In the genomic region with DNA sequence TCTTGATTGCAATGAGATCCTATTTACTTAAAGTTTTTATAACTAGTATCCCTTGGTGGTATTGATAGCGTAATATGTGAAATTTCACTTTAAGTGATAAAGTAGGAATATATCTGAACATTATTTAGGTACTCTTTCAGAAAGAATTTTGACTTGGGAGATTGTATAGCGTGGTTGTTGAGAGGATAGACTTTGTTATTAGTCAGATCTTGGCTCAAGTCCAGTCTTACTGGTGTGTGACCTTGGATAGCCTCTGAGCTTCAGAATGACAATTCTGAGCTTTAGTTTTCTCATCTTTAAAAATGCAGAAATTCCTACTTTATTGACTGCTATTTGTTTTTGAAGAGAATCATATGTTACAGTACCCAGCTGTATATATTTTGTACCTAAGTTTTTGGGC, we compare ENCODE assay signal across 9 cellular contexts. TPM values are rescaled to one million over a fixed set of nuclear protein-coding genes. Genes with fewer than 3 reads are reported as not detected.
A peak's percentile ranks its signal among the peaks of the same experiment; 100 is the strongest.
DNase-seq lines count a peak whose midpoint lies in the region; ATAC-seq and TF ChIP-seq lines count a peak whose summit lies in the region.
"Had no signal": no experiment of that assay in that cellular context is flagged by ENCODE, and none has a peak within 500 bp of the region (broad histone marks: within the 10 kb centered on the region; RNA-seq: fewer than 3 reads in every experiment).

No MANE protein-coding gene starts in this region.

- in situ Hi-C loops in IMR-90 (cut with MboI; ENCODE audit: low sequenced_read_pairs) = loop anchor here (25.0 kb wide), 1 partner anchor 536 kb away; no protein-coding TSS in a partner anchor

- H3K27me3 ChIP-seq in IMR-90 (ENCODE audit: control insufficient read depth, insufficient read depth, low read length) (no peaks in the 10 kb centered on the region), PC-9 (ENCODE audit: insufficient read depth, low read depth) (no peaks in the 10 kb centered on the region)

- H3K4me3 ChIP-seq in IMR-90 (ENCODE audit: insufficient read depth, low read depth, low read length) (no peak overlapping the region), PC-9 (no peak overlapping the region)

- H3K4me2 ChIP-seq in IMR-90 (ENCODE audit: low read depth, low read length) (peak overlapping the region; percentile 36; the same call in 1 of the 2 replicates), PC-9 (no peak overlapping the region)

- H3K36me3 ChIP-seq in IMR-90 (ENCODE audit: control insufficient read depth, insufficient read depth, low read length) = peaks cover 3% of the 10 kb centered on the region
- no peaks in the 10 kb centered on the region for H3K36me3 ChIP-seq in PC-9 (ENCODE audit: low read depth)

- no peak overlapping the region for H2BK20ac ChIP-seq in IMR-90 (ENCODE audit: low read depth, low read length)

- intact Hi-C loops in IMR-90 (cut with micrococcal nuclease) (no loop called here), PC-9 (cut with micrococcal nuclease; ENCODE audit: unreplicated experiment) (no loop called here)

- no peak overlapping the region for H3K23ac ChIP-seq in IMR-90 (ENCODE audit: low read depth, low read length)

- TF ChIP-seq CTCF in IMR-90 (conservative IDR thresholded peaks at IDR 0.05; ENCODE audit: low read depth, low read length) (no peak), chondrocyte (IDR thresholded peaks at IDR 0.05) (no peak), PC-9 (conservative IDR thresholded peaks at IDR 0.05) (no peak)

- H4K91ac ChIP-seq in IMR-90 (ENCODE audit: insufficient read depth, low read depth, low read length) = no peak overlapping the region

- dilution Hi-C loops in IMR-90 (cut with HindIII; ENCODE audit: low sequenced_read_pairs, unreplicated experiment) = no loop called here

- H2AFZ ChIP-seq in IMR-90 (replicated peaks; ENCODE audit: low read length, poor library complexity) (no peak overlapping the region), PC-9 (no peak overlapping the region)

- H3K79me1 ChIP-seq in IMR-90 (ENCODE audit: low read depth in 1 of 2, low read length in 2 of 2) = peaks cover 11 to 26% of the 10 kb centered on the region in 2 experiments

- H2BK15ac ChIP-seq in IMR-90 (ENCODE audit: low read depth, low read length) = no peak overlapping the region

- peak overlapping the region; percentile 57 for H3K27ac Mint-ChIP-seq in chondrocyte (ENCODE audit: unreplicated experiment)

- no peaks in the 10 kb centered on the region for H3K9me3 Mint-ChIP-seq in chondrocyte (ENCODE audit: low read depth)

- no peak overlapping the region for H4K8ac ChIP-seq in IMR-90 (ENCODE audit: low read depth in 2 of 2, low read length in 2 of 2)

- peak overlapping the region; percentile 84 for H2BK5ac ChIP-seq in IMR-90 (ENCODE audit: low read depth, low read length, poor library complexity, severe bottlenecking)

- H3K27me3 Mint-ChIP-seq in chondrocyte (ENCODE audit: low read depth) = no peaks in the 10 kb centered on the region

- H3K27ac ChIP-seq in IMR-90 (ENCODE audit: insufficient read depth, low read length) (no peak overlapping the region), PC-9 (no peak overlapping the region)
- H3K27ac ChIP-seq: VCaP had no signal

- no peak overlapping the region for H2AK9ac ChIP-seq in IMR-90 (replicated peaks; ENCODE audit: low read depth, low read length, poor library complexity)

- H3K36me3 Mint-ChIP-seq in chondrocyte (ENCODE audit: low read depth) = peaks cover 8% of the 10 kb centered on the region

- peaks cover 2% of the 10 kb centered on the region for H3K4me1 ChIP-seq in IMR-90 (ENCODE audit: control insufficient read depth, insufficient read depth, low read length)
- no peaks in the 10 kb centered on the region for H3K4me1 ChIP-seq in PC-9 (replicated peaks; ENCODE audit: insufficient read depth)

- no CpG with 5 or more reads among the region's 2 CpGs for WGBS in IMR-90 (ENCODE audit: extremely low coverage in 2 of 2, insufficient read length in 1 of 2), 2 experiments

- no peak overlapping the region for H2AK5ac ChIP-seq in IMR-90 (ENCODE audit: low read depth, low read length)

- no peak for TF ChIP-seq RAD21 in IMR-90 (IDR thresholded peaks at IDR 0.05; ENCODE audit: low read length)

- no peak overlapping the region for H2BK120ac ChIP-seq in IMR-90 (ENCODE audit: low read depth, low read length)

- peak; percentile 89 for ATAC-seq in IMR-90 (ENCODE audit: low read depth)

- TF ChIP-seq POLR2A in IMR-90 (IDR thresholded peaks at IDR 0.05; ENCODE audit: low read depth, low read length) = no peak

- no peak overlapping the region for H3K4ac ChIP-seq in IMR-90 (ENCODE audit: low read depth, low read length)

- no peak overlapping the region for H3K4me3 Mint-ChIP-seq in chondrocyte (ENCODE audit: unreplicated experiment)

- CTCF ChIA-PET in IMR-90 (lab: Yijun Ruan, JAX) (no interaction called here), PC-9 (lab: Charles Lee) (no interaction called here)

- no peaks in the 10 kb centered on the region for H3K9me3 ChIP-seq in IMR-90 (ENCODE audit: control insufficient read depth, insufficient read depth, low read length)
- no peaks in the 10 kb centered on the region for H3K9me3 ChIP-seq in PC-9 (ENCODE audit: insufficient read depth, low read depth)

- H3K56ac ChIP-seq in IMR-90 (ENCODE audit: extremely low read depth, insufficient read depth, low read length) = no peak overlapping the region

- no peaks in the 10 kb centered on the region for H3K9me1 ChIP-seq in IMR-90 (ENCODE audit: insufficient read depth, low read length)

- H3K9me2 ChIP-seq in PC-9 (ENCODE audit: insufficient read depth) = no peaks in the 10 kb centered on the region

- no peaks in the 10 kb centered on the region for H4K20me1 ChIP-seq in IMR-90 (ENCODE audit: insufficient read depth, low read length)
- no peaks in the 10 kb centered on the region for H4K20me1 ChIP-seq in PC-9 (ENCODE audit: insufficient read depth)

- H3F3A ChIP-seq in PC-9 (ENCODE audit: insufficient read depth, low read depth) = no peaks in the 10 kb centered on the region

- H3K14ac ChIP-seq in IMR-90 (replicated peaks; ENCODE audit: low read depth, low read length) = no peak overlapping the region

- H4K5ac ChIP-seq in IMR-90 (ENCODE audit: low read depth, low read length) = no peak overlapping the region

- peak overlapping the region; percentile 53; the same call in 1 of the 2 replicates for H3K18ac ChIP-seq in IMR-90 (ENCODE audit: low read depth, low read length)

- POLR2A ChIA-PET in IMR-90 (lab: Charles Lee; ENCODE audit: unreplicated experiment) (no interaction called here), PC-9 (lab: Charles Lee; ENCODE audit: unreplicated experiment) (no interaction called here)

- DNase-seq in DMS 273 (lab: John Stamatoyannopoulos, UW; ENCODE audit: unreplicated experiment) = peak; percentile 80
- peak; percentile 90 for DNase-seq in IMR-90
- no peak for DNase-seq in chondrocyte (ENCODE audit: low spot score)
- peak; percentile 85 to 88 for DNase-seq in lung microvascular endothelial cell (ENCODE audit: low read depth in 2 of 2)
- no peak for DNase-seq in stimulated activated CD4-positive, alpha-beta T cell treated with anti-CD3 and anti-CD28 coated beads, Interleukin-4, amount 100 ng/mL, for 24 hours
- no peak for DNase-seq in nucleus accumbens (lab: John Stamatoyannopoulos, UW)
- no peak for DNase-seq in PC-9
- no peak for DNase-seq in stimulated activated naive CD4-positive, alpha-beta T cell (lab: John Stamatoyannopoulos, UW)

- H3K79me2 ChIP-seq in PC-9 (ENCODE audit: low read depth) = no peaks in the 10 kb centered on the region

- no TSS peak for BruUV-seq in IMR-90 (replicated peaks; lab: Mats Ljungman, UMichigan)
- BruUV-seq in PC-9 (replicated peaks; lab: Mats Ljungman, UMichigan) = no TSS peak

- peaks cover 15% of the 10 kb centered on the region for H3K4me1 Mint-ChIP-seq in chondrocyte (ENCODE audit: low read depth)

- no peak overlapping the region for H3K9ac ChIP-seq in IMR-90 (ENCODE audit: low read depth, low read length)

TF ChIP-seq in IMR-90, 13 proteins besides CTCF, POLR2A, EP300 and RAD21 (continues in another document):
- TF ChIP-seq CHD1 (IDR thresholded peaks at IDR 0.05; ENCODE audit: low read depth, low read length) (no peak), SMC3 (IDR thresholded peaks at IDR 0.05; ENCODE audit: low read depth, low read length) (no peak), RCOR1 (IDR thresholded peaks at IDR 0.05; ENCODE audit: insufficient replicate concordance, low read length) (no peak), MXI1 (IDR thresholded peaks at IDR 0.05; ENCODE audit: borderline replicate concordance, low read depth, low read length) (no peak), BHLHE40 (IDR thresholded peaks at IDR 0.05; ENCODE audit: low read depth, low read length) (no peak), MAFK (IDR thresholded peaks at IDR 0.05; ENCODE audit: low read depth, low read length) (no peak), RFX5 (IDR thresholded peaks at IDR 0.05; ENCODE audit: low read depth, low read length) (no peak), MAZ (IDR thresholded peaks at IDR 0.05; ENCODE audit: borderline replicate concordance, low read depth, low read length) (no peak), NFE2L2 (IDR thresholded peaks at IDR 0.05; ENCODE audit: low read depth, low read length) (no peak), FOS (IDR thresholded peaks at IDR 0.05; ENCODE audit: low read depth, low read length) (no peak)
- TF ChIP-seq, protein P1, sequence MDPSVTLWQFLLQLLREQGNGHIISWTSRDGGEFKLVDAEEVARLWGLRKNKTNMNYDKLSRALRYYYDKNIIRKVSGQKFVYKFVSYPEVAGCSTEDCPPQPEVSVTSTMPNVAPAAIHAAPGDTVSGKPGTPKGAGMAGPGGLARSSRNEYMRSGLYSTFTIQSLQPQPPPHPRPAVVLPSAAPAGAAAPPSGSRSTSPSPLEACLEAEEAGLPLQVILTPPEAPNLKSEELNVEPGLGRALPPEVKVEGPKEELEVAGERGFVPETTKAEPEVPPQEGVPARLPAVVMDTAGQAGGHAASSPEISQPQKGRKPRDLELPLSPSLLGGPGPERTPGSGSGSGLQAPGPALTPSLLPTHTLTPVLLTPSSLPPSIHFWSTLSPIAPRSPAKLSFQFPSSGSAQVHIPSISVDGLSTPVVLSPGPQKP (IDR thresholded peaks at IDR 0.05; ENCODE audit: borderline replicate concordance, low read depth, low read length) = no peak
- TF ChIP-seq, protein P2, sequence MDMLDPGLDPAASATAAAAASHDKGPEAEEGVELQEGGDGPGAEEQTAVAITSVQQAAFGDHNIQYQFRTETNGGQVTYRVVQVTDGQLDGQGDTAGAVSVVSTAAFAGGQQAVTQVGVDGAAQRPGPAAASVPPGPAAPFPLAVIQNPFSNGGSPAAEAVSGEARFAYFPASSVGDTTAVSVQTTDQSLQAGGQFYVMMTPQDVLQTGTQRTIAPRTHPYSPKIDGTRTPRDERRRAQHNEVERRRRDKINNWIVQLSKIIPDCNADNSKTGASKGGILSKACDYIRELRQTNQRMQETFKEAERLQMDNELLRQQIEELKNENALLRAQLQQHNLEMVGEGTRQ (IDR thresholded peaks at IDR 0.05; ENCODE audit: low read depth, low read length) = no peak

RNA-seq across cellular contexts. Expression of gene DCK, which starts 32.6 kb away (rescaled TPM):
- total RNA-seq in IMR-90 (2012; rRNA removed) = 7.0 and 14.4 TPM in 2 replicates
- polyA plus RNA-seq in IMR-90 (2012; rRNA removed) = 5.9 and 8.9 TPM in 2 replicates
- polyA plus RNA-seq in IMR-90 (2012; cell fraction: cytosol; rRNA removed) = 0.92 and 1.5 TPM in 2 replicates
- polyA plus RNA-seq in IMR-90 (2012; cell fraction: nucleus; rRNA removed; ENCODE audit: low replicate concordance) = 1.2 and 3.3 TPM in 2 replicates
- 14.0 to 16.7 TPM (median 14.9 TPM) in 3 replicates for total RNA-seq in chondrocyte
- 14.2 and 23.8 TPM in 2 replicates for total RNA-seq in lung microvascular endothelial cell
- 10.1 and 11.8 TPM in 2 replicates for total RNA-seq in PC-9 (2021)

Comparison
In these comparisons a context has a peak if more than half of its experiments do, and no peak if none do; other contexts are left out.
1. DNase-seq: peak in DMS 273 (single experiment), IMR-90 (single experiment) and lung microvascular endothelial cell (2 of 2); none in chondrocyte (single experiment), stimulated activated CD4-positive, alpha-beta T cell treated with anti-CD3 and anti-CD28 coated beads, Interleukin-4, amount 100 ng/mL, for 24 hours (single experiment), nucleus accumbens (0 of 56), PC-9 (0 of 2) and stimulated activated naive CD4-positive, alpha-beta T cell (0 of 6).